ENCODE assay signal across 20 cellular contexts in genomic region chr19:11541238-11541637, GRCh38. TPM values are rescaled to one million over a fixed set of nuclear protein-coding genes. Genes with fewer than 3 reads are reported as not detected.
DNase-seq lines count a peak whose midpoint lies in the region; ATAC-seq, FAIRE-seq and TF ChIP-seq lines count a peak whose summit lies in the region.
"Had no signal": no experiment of that assay in that cellular context is flagged by ENCODE, and none has a peak within 500 bp of the region (broad histone marks: within the 10 kb centered on the region; RNA-seq: fewer than 3 reads in every experiment).

No MANE protein-coding gene starts in this region.

- in situ Hi-C loops in K562 (cut with MboI), result no loop called here

- intact Hi-C loops in K562 (cut with micrococcal nuclease), result no loop called here
- intact Hi-C loops in sigmoid colon (cut with DNase I), result loop anchor here (1.0 kb wide), 1 partner anchor 10 kb away; no protein-coding TSS in a partner anchor

- FAIRE-seq in K562 (lab: Jason Lieb, UNC), result no peak
- FAIRE-seq: keratinocyte, small intestine had no signal

- BruUV-seq in K562 (replicated peaks; lab: Mats Ljungman, UMichigan), result no TSS peak

- no peak overlapping the region for H3K4me3 ChIP-seq in K562
- H3K4me3 ChIP-seq in sigmoid colon, result peak overlapping the region; percentile 72 to 79 (median 74)

- no peak overlapping the region for H3K27ac ChIP-seq in K562 (ENCODE audit: extremely low read depth, low read depth, low read length)
- H3K27ac ChIP-seq in sigmoid colon, result peak overlapping the region; percentile 94 to 99 (median 98)
- H3K27ac ChIP-seq: HL-60 had no signal

- no peak overlapping the region for H2AFZ ChIP-seq in K562 (ENCODE audit: low read depth, low read length)

- TF ChIP-seq CTCF in K562 (IDR thresholded peaks at IDR 0.05 in 2 of 3, conservative IDR thresholded peaks at IDR 0.05 in 1 of 3; ENCODE audit: insufficient read depth in 2 of 3, low read depth in 1 of 3, low read length in 3 of 3) (no peak), sigmoid colon (IDR thresholded peaks at IDR 0.05) (no peak)

- DNase-seq in K562 (ENCODE audit: extremely low read depth in 1 of 4, low spot score in 3 of 4) (no peak), sigmoid colon (no peak), NCI-H345 (lab: John Stamatoyannopoulos, UW) (no peak)
- DNase-seq: activated CD4-positive, alpha-beta T cell treated with anti-CD3 and anti-CD28 coated beads, Interleukin-2, amount 50 U/mL, for 1 hour; activated naive CD4-positive, alpha-beta T cell; activated T-cell treated with anti-CD3 and anti-CD28 coated beads for 4 hours; CD8-positive, alpha-beta memory T cell; effector memory CD8-positive, alpha-beta T cell; HCEC 1CT; MV-4-11; naive thymus-derived CD8-positive, alpha-beta T cell; NCI-H1930; NCI-H510A; small intestine; stimulated activated CD4-positive, alpha-beta T cell treated with anti-CD3 and anti-CD28 coated beads, Interleukin-4, amount 100 ng/mL, for 1 hour had no signal

- no peaks in the 10 kb centered on the region for H3K79me2 ChIP-seq in K562 (ENCODE audit: control insufficient read depth, insufficient read depth, low read length)

- no peak overlapping the region for H3K4me2 ChIP-seq in K562 (ENCODE audit: insufficient read depth, low read length)

- no peak for TF ChIP-seq RAD21 in K562 (CRISPR knock-in tag; conservative IDR thresholded peaks at IDR 0.05 in 1 of 2, IDR thresholded peaks at IDR 0.05 in 1 of 2)

- no peaks in the 10 kb centered on the region for H3K9me1 ChIP-seq in K562 (ENCODE audit: control insufficient read depth, insufficient read depth, low read length)

- TF ChIP-seq POLR2A in K562 (conservative IDR thresholded peaks at IDR 0.05), result no peak
- no peak for TF ChIP-seq POLR2A in sigmoid colon (IDR thresholded peaks at IDR 0.05)

- no peak for TF ChIP-seq EP300 in K562 (IDR thresholded peaks at IDR 0.05; ENCODE audit: low read length)
- TF ChIP-seq EP300 in sigmoid colon (IDR thresholded peaks at IDR 0.05), result no peak

- WGBS in K562 (ENCODE audit: insufficient coverage, low coverage, missing lambda C conversion rate), result 35% methylated on average over 3 of the region's 3 CpGs
- WGBS in sigmoid colon, 2 donors, result 58 to 61% methylated on average over 3 of the region's 3 CpGs

- H4K20me1 ChIP-seq in K562 (replicated peaks; ENCODE audit: control insufficient read depth, insufficient read depth, low read length), result no peaks in the 10 kb centered on the region

- peak; percentile 47 for ATAC-seq in GM19351 (IDR thresholded peaks at IDR 0.05; ENCODE audit: unreplicated experiment)
- ATAC-seq in K562, result no peak
- no peak for ATAC-seq in HG03135 (IDR thresholded peaks at IDR 0.05; ENCODE audit: unreplicated experiment)
- no peak for ATAC-seq in HG02938 (IDR thresholded peaks at IDR 0.05; ENCODE audit: unreplicated experiment)
- ATAC-seq: effector memory CD8-positive, alpha-beta T cell; naive thymus-derived CD8-positive, alpha-beta T cell had no signal

- H3K9ac ChIP-seq in K562 (ENCODE audit: insufficient read depth in 1 of 2, low read depth in 2 of 2, low read length in 2 of 2), result no peak overlapping the region

- H3K4me1 ChIP-seq in K562 (replicated peaks in 1 of 2; ENCODE audit: control insufficient read depth in 2 of 2, insufficient read depth in 2 of 2, low read length in 2 of 2) (peaks cover 22 to 34% of the 10 kb centered on the region in 2 experiments; a peak in 4 of 5 replicates), sigmoid colon (peaks cover 0 to 70% (median 56%) of the 10 kb centered on the region in 4 donors)

- POLR2A ChIA-PET in K562 (lab: Yijun Ruan, JAX), result interaction anchor here (0.6 kb wide), 2 partner anchors 68 to 629 kb away, joined by 3 to 4 read pairs; no protein-coding TSS in a partner anchor

- H3K9me3 ChIP-seq in K562 (replicated peaks; ENCODE audit: control insufficient read depth, insufficient read depth, low read depth, low read length) (no peaks in the 10 kb centered on the region), sigmoid colon (no peaks in the 10 kb centered on the region)

- CTCF ChIA-PET in K562 (lab: Yijun Ruan, JAX; ENCODE audit: low intra/inter-chr PET ratio), result no interaction called here

- H3K27me3 ChIP-seq in K562 (ENCODE audit: control insufficient read depth in 2 of 2, insufficient read depth in 2 of 2, low read length in 2 of 2) (no peaks in the 10 kb centered on the region), sigmoid colon (no peaks in the 10 kb centered on the region)

- no peaks in the 10 kb centered on the region for H3K36me3 ChIP-seq in K562 (ENCODE audit: control insufficient read depth, insufficient read depth, low read length)
- H3K36me3 ChIP-seq in sigmoid colon, result peaks cover 7 to 54% (median 10%) of the 10 kb centered on the region in 4 donors

RNA-seq across cellular contexts. Expression of gene CNN1, which starts 2.6 kb away (rescaled TPM):
- total RNA-seq in K562 (2011; cell fraction: chromatin; rRNA removed; ENCODE audit: low replicate concordance), result 1.7 and 4.4 TPM in 2 replicates
- total RNA-seq in K562 (2011; cell fraction: nucleolus; rRNA removed), result 1.6 and 3.8 TPM in 2 replicates
- total RNA-seq in K562 (2011; cell fraction: nucleoplasm; rRNA removed), result 3.5 and 5.3 TPM in 2 replicates
- total RNA-seq in K562 (2014; rRNA removed), result 9.1 and 10.1 TPM in 2 replicates
- total RNA-seq in K562 (2014; rRNA removed; fragmentation: Illumina TruSeq; extraction: Trizol), result 3.7 and 4.9 TPM in 2 replicates
- 3.4 and 3.5 TPM in 2 replicates for total RNA-seq in K562 (2015; rRNA removed; fragmentation: Illumina TruSeq; extraction: Trizol)
- total RNA-seq in K562 (2021), result 5.8 and 6.1 TPM in 2 replicates
- 8.4 and 10.6 TPM in 2 replicates for polyA plus RNA-seq in K562 (2011; rRNA removed)
- 15.3 and 31.5 TPM in 2 replicates for polyA plus RNA-seq in K562 (2011; cell fraction: cytosol; rRNA removed)
- polyA plus RNA-seq in K562 (2011; cell fraction: nucleus; rRNA removed), result 5.2 and 8.0 TPM in 2 replicates
- 4.4 and 6.5 TPM in 2 replicates for polyA plus RNA-seq in K562 (2012)
- polyA plus RNA-seq in K562 (2014; fragmentation: Illumina TruSeq; extraction: Trizol), result 5.2 and 6.9 TPM in 2 replicates
- under 1 TPM; 0.23 to 0.32 TPM for polyA plus RNA-seq in K562 (2014; fragmentation: Nextera tagmentation; extraction: Ambion mirVana)
- 5.7 and 7.0 TPM in 2 replicates for polyA plus RNA-seq in K562 (2014; rRNA removed)
- polyA minus RNA-seq in K562 (2011; rRNA and poly(A)+ RNA removed), result 12.1 and 16.9 TPM in 2 replicates
- 5.6 and 8.2 TPM in 2 replicates for polyA minus RNA-seq in K562 (2011; cell fraction: cytosol; rRNA and poly(A)+ RNA removed)
- 1.2 and 2.8 TPM in 2 replicates for polyA minus RNA-seq in K562 (2011; cell fraction: nucleus; rRNA and poly(A)+ RNA removed)
- 1,000 to 10,000 TPM; 1,586 to 3,058 (median 2,656) TPM for total RNA-seq in sigmoid colon
- polyA plus RNA-seq in sigmoid colon, result 100 to 1,000 TPM in 1 of 3 donors, 10 to 100 TPM in 1, 1 to 10 TPM in 1; 4.9 to 115 (median 45.0) TPM
- total RNA-seq: CD8-positive, alpha-beta memory T cell; naive thymus-derived CD8-positive, alpha-beta T cell had no signal
- polyA plus RNA-seq: CD8-positive, alpha-beta memory T cell; keratinocyte; naive thymus-derived CD8-positive, alpha-beta T cell had no signal

RNA-seq across cellular contexts. Expression of gene ECSIT, which starts 12.3 kb away (rescaled TPM):
- 34.5 and 88.3 TPM in 2 replicates for total RNA-seq in K562 (2011; cell fraction: chromatin; rRNA removed; ENCODE audit: low replicate concordance)
- total RNA-seq in K562 (2011; cell fraction: nucleolus; rRNA removed), result 49.9 and 54.2 TPM in 2 replicates
- total RNA-seq in K562 (2011; cell fraction: nucleoplasm; rRNA removed), result 31.5 and 36.0 TPM in 2 replicates
- total RNA-seq in K562 (2014; rRNA removed) (82.5 and 91.8 TPM in 2 replicates), K562 (2014; rRNA removed; fragmentation: Illumina TruSeq; extraction: Trizol) (14.3 and 20.4 TPM in 2 replicates), K562 (2015; rRNA removed; fragmentation: Illumina TruSeq; extraction: Trizol) (36.5 and 40.4 TPM in 2 replicates), K562 (2021) (71.2 and 73.3 TPM in 2 replicates), sigmoid colon (10 to 100 TPM; 74.5 to 93.5 (median 82.4) TPM)
- polyA plus RNA-seq in K562 (2011; rRNA removed) (43.9 and 66.4 TPM in 2 replicates), K562 (2014; fragmentation: Illumina TruSeq; extraction: Trizol) (44.0 and 49.0 TPM in 2 replicates), K562 (2014; fragmentation: Nextera tagmentation; extraction: Ambion mirVana) (1 to 10 TPM; 1.1 to 4.2 TPM), K562 (2014; rRNA removed) (55.7 and 60.9 TPM in 2 replicates), sigmoid colon (10 to 100 TPM; 60.7 to 75.8 (median 65.4) TPM)
- 81.6 and 108 TPM in 2 replicates for polyA plus RNA-seq in K562 (2011; cell fraction: cytosol; rRNA removed)
- polyA plus RNA-seq in K562 (2011; cell fraction: nucleus; rRNA removed), result 68.9 and 81.7 TPM in 2 replicates
- polyA plus RNA-seq in K562 (2012), result 51.8 and 53.6 TPM in 2 replicates
- 48.5 and 63.1 TPM in 2 replicates for polyA minus RNA-seq in K562 (2011; rRNA and poly(A)+ RNA removed)
- 44.3 and 60.1 TPM in 2 replicates for polyA minus RNA-seq in K562 (2011; cell fraction: cytosol; rRNA and poly(A)+ RNA removed)
- polyA minus RNA-seq in K562 (2011; cell fraction: nucleus; rRNA and poly(A)+ RNA removed), result 12.0 and 18.3 TPM in 2 replicates

RNA-seq across cellular contexts. Expression of gene ELOF1, which starts 17.8 kb away (rescaled TPM):
- 33.4 and 92.9 TPM in 2 replicates for total RNA-seq in K562 (2011; cell fraction: chromatin; rRNA removed; ENCODE audit: low replicate concordance)
- 71.2 and 72.1 TPM in 2 replicates for total RNA-seq in K562 (2011; cell fraction: nucleolus; rRNA removed)
- total RNA-seq in K562 (2011; cell fraction: nucleoplasm; rRNA removed), result 70.5 and 83.9 TPM in 2 replicates
- total RNA-seq in K562 (2014; rRNA removed) (74.2 and 118 TPM in 2 replicates), K562 (2014; rRNA removed; fragmentation: Illumina TruSeq; extraction: Trizol) (56.3 and 71.5 TPM in 2 replicates), K562 (2015; rRNA removed; fragmentation: Illumina TruSeq; extraction: Trizol) (125 and 129 TPM in 2 replicates), K562 (2021) (105 and 107 TPM in 2 replicates), sigmoid colon (10 to 100 TPM; 27.2 to 47.9 (median 38.9) TPM)
- polyA plus RNA-seq in K562 (2011; rRNA removed) (38.4 and 43.8 TPM in 2 replicates), K562 (2014; fragmentation: Illumina TruSeq; extraction: Trizol) (147 and 170 TPM in 2 replicates), K562 (2014; fragmentation: Nextera tagmentation; extraction: Ambion mirVana) (10 to 100 TPM; 16.7 to 49.1 TPM), K562 (2014; rRNA removed) (99.8 and 115 TPM in 2 replicates), sigmoid colon (10 to 100 TPM; 49.8 to 67.3 (median 59.4) TPM)
- polyA plus RNA-seq in K562 (2011; cell fraction: cytosol; rRNA removed), result 124 and 196 TPM in 2 replicates
- polyA plus RNA-seq in K562 (2011; cell fraction: nucleus; rRNA removed), result 82.4 and 93.1 TPM in 2 replicates
- polyA plus RNA-seq in K562 (2012), result 94.4 and 105 TPM in 2 replicates
- polyA minus RNA-seq in K562 (2011; rRNA and poly(A)+ RNA removed), result 25.4 and 33.3 TPM in 2 replicates
- 35.9 and 36.6 TPM in 2 replicates for polyA minus RNA-seq in K562 (2011; cell fraction: cytosol; rRNA and poly(A)+ RNA removed)
- 19.3 and 19.7 TPM in 2 replicates for polyA minus RNA-seq in K562 (2011; cell fraction: nucleus; rRNA and poly(A)+ RNA removed)

RNA-seq across cellular contexts. Expression of gene ZNF653, which starts 35.6 kb away (rescaled TPM):
- 12.5 and 24.0 TPM in 2 replicates for total RNA-seq in K562 (2011; cell fraction: chromatin; rRNA removed; ENCODE audit: low replicate concordance)
- 22.4 and 24.2 TPM in 2 replicates for total RNA-seq in K562 (2011; cell fraction: nucleolus; rRNA removed)
- total RNA-seq in K562 (2011; cell fraction: nucleoplasm; rRNA removed), result 15.0 and 19.7 TPM in 2 replicates
- total RNA-seq in K562 (2014; rRNA removed), result 3.9 and 7.1 TPM in 2 replicates
- total RNA-seq in K562 (2014; rRNA removed; fragmentation: Illumina TruSeq; extraction: Trizol), result 1.4 and 1.6 TPM in 2 replicates
- 2.9 and 3.8 TPM in 2 replicates for total RNA-seq in K562 (2015; rRNA removed; fragmentation: Illumina TruSeq; extraction: Trizol)
- 5.6 and 8.0 TPM in 2 replicates for total RNA-seq in K562 (2021)
- 7.0 and 7.8 TPM in 2 replicates for polyA plus RNA-seq in K562 (2011; rRNA removed)
- polyA plus RNA-seq in K562 (2011; cell fraction: cytosol; rRNA removed), result 7.3 and 15.5 TPM in 2 replicates
- 18.3 and 23.6 TPM in 2 replicates for polyA plus RNA-seq in K562 (2011; cell fraction: nucleus; rRNA removed)
- 5.4 and 6.6 TPM in 2 replicates for polyA plus RNA-seq in K562 (2012)
- 4.2 and 5.6 TPM in 2 replicates for polyA plus RNA-seq in K562 (2014; fragmentation: Illumina TruSeq; extraction: Trizol)
- polyA plus RNA-seq in K562 (2014; fragmentation: Nextera tagmentation; extraction: Ambion mirVana), result not detected
- polyA plus RNA-seq in K562 (2014; rRNA removed), result 5.3 and 7.3 TPM in 2 replicates
- polyA minus RNA-seq in K562 (2011; rRNA and poly(A)+ RNA removed), result 2.4 and 4.9 TPM in 2 replicates
- 3.6 and 4.3 TPM in 2 replicates for polyA minus RNA-seq in K562 (2011; cell fraction: cytosol; rRNA and poly(A)+ RNA removed)
- polyA minus RNA-seq in K562 (2011; cell fraction: nucleus; rRNA and poly(A)+ RNA removed), result 4.3 and 5.6 TPM in 2 replicates
- 1 to 10 TPM; 3.2 to 8.6 (median 7.7) TPM for total RNA-seq in sigmoid colon
- 1 to 10 TPM; 3.9 to 8.8 (median 6.6) TPM for polyA plus RNA-seq in sigmoid colon

RNA-seq across cellular contexts. Expression of gene ACP5, which starts 36.2 kb away (rescaled TPM):
- not detected in 2 replicates for total RNA-seq in K562 (2011; cell fraction: chromatin; rRNA removed; ENCODE audit: low replicate concordance)
- 0.53 and 0.67 TPM in 2 replicates for total RNA-seq in K562 (2011; cell fraction: nucleolus; rRNA removed)
- 0.69 TPM in 1 of 2 replicates, not detected in the other for total RNA-seq in K562 (2011; cell fraction: nucleoplasm; rRNA removed)
- total RNA-seq in K562 (2014; rRNA removed), result 0.27 and 0.45 TPM in 2 replicates
- total RNA-seq in K562 (2014; rRNA removed; fragmentation: Illumina TruSeq; extraction: Trizol), result 0.29 and 0.41 TPM in 2 replicates
- total RNA-seq in K562 (2015; rRNA removed; fragmentation: Illumina TruSeq; extraction: Trizol), result 0.79 and 1.1 TPM in 2 replicates
- total RNA-seq in K562 (2021), result 0.62 and 0.85 TPM in 2 replicates
- 0.26 and 1.0 TPM in 2 replicates for polyA plus RNA-seq in K562 (2011; rRNA removed)
- 0.89 and 1.3 TPM in 2 replicates for polyA plus RNA-seq in K562 (2011; cell fraction: cytosol; rRNA removed)
- polyA plus RNA-seq in K562 (2011; cell fraction: nucleus; rRNA removed), result 0.58 and 1.1 TPM in 2 replicates
- polyA plus RNA-seq in K562 (2012), result 1.1 and 16.7 TPM in 2 replicates
- polyA plus RNA-seq in K562 (2014; fragmentation: Illumina TruSeq; extraction: Trizol), result 0.22 and 0.33 TPM in 2 replicates
- under 1 TPM in 1 of 2 experiments, not detected in 1; 0.06 TPM for polyA plus RNA-seq in K562 (2014; fragmentation: Nextera tagmentation; extraction: Ambion mirVana)
- polyA plus RNA-seq in K562 (2014; rRNA removed), result 0.34 and 0.45 TPM in 2 replicates
- 0.21 and 0.30 TPM in 2 replicates for polyA minus RNA-seq in K562 (2011; rRNA and poly(A)+ RNA removed)
- not detected in 2 replicates for polyA minus RNA-seq in K562 (2011; cell fraction: cytosol; rRNA and poly(A)+ RNA removed)
- polyA minus RNA-seq in K562 (2011; cell fraction: nucleus; rRNA and poly(A)+ RNA removed), result 0.33 TPM in 1 of 2 replicates, not detected in the other
- 10 to 100 TPM in 2 of 4 donors, 1 to 10 TPM in 2; 7.6 to 23.5 (median 9.8) TPM for total RNA-seq in sigmoid colon
- 100 to 1,000 TPM in 1 of 3 donors, 10 to 100 TPM in 2; 26.4 to 266 (median 54.4) TPM for polyA plus RNA-seq in sigmoid colon

Comparison
In these comparisons a context has a peak if more than half of its experiments do, and no peak if none do; other contexts are left out.
1. RNA of gene CNN1, which starts 2.6 kb away (total RNA-seq): 1,586 to 3,058 TPM in sigmoid colon; 1.6 to 10.1 TPM in K562; every median in the first group is over 100 times any median in the second.